In genomic region chr18:104264-104663, GRCh38 we compare ENCODE assay signal across 10 cellular contexts. TPM values are rescaled to one million over a fixed set of nuclear protein-coding genes. Genes with fewer than 3 reads are reported as not detected.
"Had no signal": no experiment of that assay in that cellular context is flagged by ENCODE, and none has a peak within 500 bp of the region (broad histone marks: within the 10 kb centered on the region; RNA-seq: fewer than 3 reads in every experiment).

No MANE protein-coding gene starts in this region.

RNA-seq across cellular contexts. Expression of gene TUBB8B, which starts 54.8 kb away (rescaled TPM):
- total RNA-seq: activated CD4-positive, alpha-beta T cell treated with anti-CD3 and anti-CD28 coated beads, Interleukin-2, amount 10 ng/mL, durations not matched to agents 7 days and 5 days; activated CD8-positive, alpha-beta T cell treated with anti-CD3 and anti-CD28 coated beads, Interleukin-2, amount 10 ng/mL, durations not matched to agents 7 days and 5 days; activated naive CD4-positive, alpha-beta T cell treated with anti-CD3 and anti-CD28 coated beads, Interleukin-2, amount 50 U/mL, for 72 hours; activated T-helper 2 cell treated with anti-CD3 and anti-CD28 coated beads, Interferon-gamma antibody, Interleukin-2, Interleukin-4, amounts not matched to agents 10 μg/mL and 5 μg/mL and 100 μg/mL, durations not matched to agents 14 hours and 24 hours and 36 hours; cerebellum; PC-3; Peyer's patch; Right ventricle myocardium superior; T-helper 1 cell treated with Interleukin-12 subunit alpha and Interleukin-12 subunit beta and Interleukin-4 antibody, amounts not matched to agents 30 ng/mL and 1 ng/mL, for 36 hours; T-helper 2 cell treated with Interferon-gamma antibody and Interleukin-4, amounts not matched to agents 100 ng/mL and 5 ng/mL, for 36 hours had no signal
